ENCODE assay signal across 18 cellular contexts in genomic region chr10:33556103-33556502, GRCh38.
A peak's percentile ranks its signal among the peaks of the same experiment; 100 is the strongest.
DNase-seq lines count a peak whose midpoint lies in the region; ATAC-seq, FAIRE-seq and TF ChIP-seq lines count a peak whose summit lies in the region.
"Had no signal": no experiment of that assay in that cellular context is flagged by ENCODE, and none has a peak within 500 bp of the region (broad histone marks: within the 10 kb centered on the region; RNA-seq: fewer than 3 reads in every experiment).

No MANE protein-coding gene starts in this region.

- H3K4me3 ChIP-seq in heart left ventricle = no peak overlapping the region
- no peak overlapping the region for H3K4me3 ChIP-seq in right atrium auricular region
- H3K4me3 ChIP-seq in H1 (ENCODE audit: extremely low read depth in 1 of 4, insufficient read depth in 2 of 4, low read depth in 3 of 4, low read length in 4 of 4) = no peak overlapping the region
- no peak overlapping the region for H3K4me3 ChIP-seq in neuronal stem cell (ENCODE audit: low read length in 2 of 2)
- H3K4me3 ChIP-seq: GM23338 had no signal

- 0 out of 2 replicates have a peak overlapping the region, but pooled peaks have one; percentile 19 for H2BK5ac ChIP-seq in H1 (ENCODE audit: low read depth, low read length)
- H2BK5ac ChIP-seq in neuronal stem cell (ENCODE audit: low read length) = no peak overlapping the region

- H3K79me1 ChIP-seq in H1 (ENCODE audit: low read depth, low read length) (no peaks in the 10 kb centered on the region), neuronal stem cell (ENCODE audit: low read depth, low read length) (no peaks in the 10 kb centered on the region)

- 84 to 100% (median 93%) methylated on average over 1 of the region's 1 CpG for whole genome bisulfite sequencing in heart left ventricle, 4 donors
- 89% methylated on average over 1 of the region's 1 CpG; no CpG with 5 or more reads in 1 of the 2 experiments for WGBS in H1 (ENCODE audit: extremely low coverage in 1 of 2, insufficient coverage in 1 of 2, insufficient read length in 1 of 2, insufficient replicate concordance in 2 of 2, low coverage in 1 of 2, low lambda C conversion rate in 2 of 2, missing lambda C conversion rate in 1 of 2), 2 experiments
- WGBS in neuronal stem cell (ENCODE audit: extremely low coverage in 2 of 2, insufficient read length in 2 of 2, insufficient replicate concordance in 1 of 2), 2 donors = no CpG with 5 or more reads among the region's 1 CpG

- H4K5ac ChIP-seq in H1 (ENCODE audit: insufficient read length, low read depth, low read length) = no peak overlapping the region

- H3K18ac ChIP-seq in H1 (ENCODE audit: extremely low read depth, low read length) (no peak overlapping the region; the same call in 1 of the 2 replicates), neuronal stem cell (ENCODE audit: low read length) (no peak overlapping the region)

- no peaks in the 10 kb centered on the region for H4K20me1 ChIP-seq in H1 (replicated peaks in 1 of 2; ENCODE audit: control insufficient read depth in 1 of 2, insufficient read depth in 2 of 2, low read length in 2 of 2)

- H3K27me3 ChIP-seq in heart left ventricle (no peaks in the 10 kb centered on the region), right atrium auricular region (no peaks in the 10 kb centered on the region), H1 (replicated peaks in 1 of 4; ENCODE audit: control insufficient read depth in 3 of 4, extremely low read depth in 1 of 4, insufficient read depth in 3 of 4, low read length in 3 of 4) (no peaks in the 10 kb centered on the region), neuronal stem cell (ENCODE audit: control insufficient read depth in 3 of 3, insufficient read depth in 3 of 3, low read depth in 1 of 3, low read length in 3 of 3) (no peaks in the 10 kb centered on the region)

- no peak overlapping the region for H3K56ac ChIP-seq in H1 (replicated peaks; ENCODE audit: insufficient read length, low read depth, low read length)

- no peak for DNase-seq in heart left ventricle
- no peak for DNase-seq in right atrium auricular region (ENCODE audit: low spot score)
- no peak for DNase-seq in H1 (ENCODE audit: low read depth in 1 of 2, low spot score in 2 of 2)
- DNase-seq in myocyte (ENCODE audit: low read depth) = peak; percentile 2
- no peak for DNase-seq in neuronal stem cell (ENCODE audit: low spot score)
- no peak for DNase-seq in urothelium cell line (ENCODE audit: low spot score)
- DNase-seq in NCI-H510A treated with DMSO at 0.1 percent for 48 hours (lab: John Stamatoyannopoulos, UW) = no peak
- DNase-seq: C1 segment of cervical spinal cord; Calu3; CD4-positive, alpha-beta memory T cell; COR-L47; DMS53; GF-D8; HCEC 1CT had no signal

- H4K91ac ChIP-seq in H1 (replicated peaks; ENCODE audit: insufficient read length, low read length) = no peak overlapping the region
- no peak overlapping the region for H4K91ac ChIP-seq in neuronal stem cell (ENCODE audit: low read depth, low read length, poor library complexity)

- TF ChIP-seq CTCF in heart left ventricle (IDR thresholded peaks at IDR 0.05) (no peak), right atrium auricular region (IDR thresholded peaks at IDR 0.05) (no peak), H1 (IDR thresholded peaks at IDR 0.05; ENCODE audit: control extremely low read depth in 1 of 3, insufficient read depth in 1 of 3, low read depth in 1 of 3, low read length in 3 of 3) (no peak)

- H3K9me3 ChIP-seq in heart left ventricle (no peaks in the 10 kb centered on the region), right atrium auricular region (no peaks in the 10 kb centered on the region), H1 (ENCODE audit: insufficient read depth in 2 of 2, low read depth in 1 of 2, low read length in 1 of 2) (no peaks in the 10 kb centered on the region), neuronal stem cell (replicated peaks in 1 of 2; ENCODE audit: control insufficient read depth in 2 of 2, insufficient read depth in 1 of 2, low read depth in 1 of 2, low read length in 2 of 2) (peaks cover 0 to 4% of the 10 kb centered on the region in 2 donors)

- H2AK5ac ChIP-seq in H1 (ENCODE audit: low read depth, low read length) (no peak overlapping the region), neuronal stem cell (ENCODE audit: low read depth, low read length) (no peak overlapping the region)

- H2BK12ac ChIP-seq in H1 (ENCODE audit: low read depth, low read length) = 0 out of 2 replicates have a peak overlapping the region, but pooled peaks have one; percentile 42
- H2BK12ac ChIP-seq in neuronal stem cell (ENCODE audit: low read length) = no peak overlapping the region

- no peaks in the 10 kb centered on the region for H3K23me2 ChIP-seq in H1 (ENCODE audit: low read depth, low read length)

- no peak overlapping the region for H3K27ac ChIP-seq in heart left ventricle
- no peak overlapping the region for H3K27ac ChIP-seq in right atrium auricular region
- H3K27ac ChIP-seq in H1 (ENCODE audit: low read depth, low read length) = no peak overlapping the region
- H3K27ac ChIP-seq in neuronal stem cell (replicated peaks; ENCODE audit: low read length) = no peak overlapping the region

- H3K4me2 ChIP-seq in H1 (ENCODE audit: insufficient read depth in 1 of 2, low read depth in 2 of 2, low read length in 2 of 2) (no peak overlapping the region), neuronal stem cell (ENCODE audit: insufficient read depth, low read length, poor library complexity, severe bottlenecking) (no peak overlapping the region)
- H3K4me2 ChIP-seq: GM23338 had no signal

- H2BK120ac ChIP-seq in H1 (replicated peaks; ENCODE audit: low read depth, low read length) = no peak overlapping the region
- H2BK120ac ChIP-seq in neuronal stem cell (ENCODE audit: low read depth, low read length) = peak overlapping the region; percentile 39

- H3K9ac ChIP-seq in H1 (replicated peaks in 1 of 4; ENCODE audit: extremely low read depth in 1 of 4, low read depth in 3 of 4, low read length in 3 of 4) (no peak overlapping the region), neuronal stem cell (ENCODE audit: low read depth, low read length, poor library complexity) (no peak overlapping the region)

- peak overlapping the region; percentile 82 for H2BK20ac ChIP-seq in H1 (ENCODE audit: low read length)

- H2AFZ ChIP-seq in H1 (ENCODE audit: low read length) (no peak overlapping the region), neuronal stem cell (ENCODE audit: low read length) (peak overlapping the region; percentile 75)

- no peak for TF ChIP-seq RAD21 in H1 (IDR thresholded peaks at IDR 0.05 in 1 of 2, conservative IDR thresholded peaks at IDR 0.05 in 1 of 2; ENCODE audit: low read depth in 2 of 2, low read length in 2 of 2)

- H3K4ac ChIP-seq in H1 (replicated peaks; ENCODE audit: insufficient read length, low read depth, low read length) (no peak overlapping the region), neuronal stem cell (ENCODE audit: low read length) (no peak overlapping the region)

- intact Hi-C loops in heart left ventricle (cut with DNase I) = no loop called here

- peak in 3 of 4 donors; percentile 22 to 61 (median 58) for ATAC-seq in heart left ventricle
- ATAC-seq: GM23338 had no signal

- H3K79me2 ChIP-seq in H1 (ENCODE audit: control insufficient read depth in 1 of 2, insufficient read depth in 2 of 2, low read length in 2 of 2) = no peaks in the 10 kb centered on the region

- no peak overlapping the region for H3K23ac ChIP-seq in H1 (ENCODE audit: insufficient read length)
- H3K23ac ChIP-seq in neuronal stem cell (ENCODE audit: low read depth, low read length, poor library complexity) = no peak overlapping the region

- POLR2A ChIA-PET in H1 (lab: Charles Lee; ENCODE audit: partially characterized antibody) = no interaction called here

- H4K8ac ChIP-seq in H1 (ENCODE audit: extremely low read depth, insufficient read depth, low read length) (no peak overlapping the region), neuronal stem cell (ENCODE audit: low read depth, low read length) (no peak overlapping the region)

- H3K4me1 ChIP-seq in heart left ventricle (peaks cover 0 to 7% (median 2%) of the 10 kb centered on the region in 12 donors), right atrium auricular region (no peaks in the 10 kb centered on the region), H1 (replicated peaks in 1 of 4; ENCODE audit: control insufficient read depth in 3 of 4, insufficient read depth in 4 of 4, low read length in 3 of 4) (peaks cover 6 to 15% (median 10%) of the 10 kb centered on the region in 4 experiments), neuronal stem cell (ENCODE audit: control insufficient read depth in 2 of 2, insufficient read depth in 1 of 2, low read depth in 1 of 2, low read length in 2 of 2) (peaks cover 9 to 10% of the 10 kb centered on the region in 2 donors)

- no peaks in the 10 kb centered on the region for H3K36me3 ChIP-seq in heart left ventricle
- no peaks in the 10 kb centered on the region for H3K36me3 ChIP-seq in right atrium auricular region
- no peaks in the 10 kb centered on the region for H3K36me3 ChIP-seq in H1 (ENCODE audit: control insufficient read depth in 2 of 4, insufficient read depth in 4 of 4, low read length in 3 of 4)
- H3K36me3 ChIP-seq in neuronal stem cell (replicated peaks in 1 of 2; ENCODE audit: control insufficient read depth in 2 of 2, insufficient read depth in 2 of 2, low read length in 2 of 2) = no peaks in the 10 kb centered on the region

- H2BK15ac ChIP-seq in H1 (ENCODE audit: low read length) (no peak overlapping the region), neuronal stem cell (ENCODE audit: low read length) (no peak overlapping the region)

- TF ChIP-seq EP300 in H1 (IDR thresholded peaks at IDR 0.05; ENCODE audit: borderline replicate concordance in 1 of 2, low read depth in 2 of 2, low read length in 2 of 2) = no peak

- CTCF ChIA-PET in H1 (lab: Charles Lee; ENCODE audit: partially characterized antibody) = no interaction called here

- H3K14ac ChIP-seq in H1 (ENCODE audit: insufficient read length) = no peak overlapping the region
- no peak overlapping the region for H3K14ac ChIP-seq in neuronal stem cell (ENCODE audit: low read length)

- FAIRE-seq in H1 (lab: Jason Lieb, UNC) (no peak), urothelium cell line (lab: Jason Lieb, UNC) (no peak)
- FAIRE-seq: GM12891, GM18507, H54 had no signal

- TF ChIP-seq POLR2A in heart left ventricle (IDR thresholded peaks at IDR 0.05) (no peak), H1 (IDR thresholded peaks at IDR 0.05; ENCODE audit: control extremely low read depth in 1 of 2, low read depth in 2 of 2, low read length in 2 of 2) (no peak)

TF ChIP-seq in H1, 55 proteins besides CTCF, POLR2A, EP300 and RAD21 (continues in another document):
- no peak for TF ChIP-seq POU5F1 (IDR thresholded peaks at IDR 0.05; ENCODE audit: low read depth, low read length)
- TF ChIP-seq BACH1 (IDR thresholded peaks at IDR 0.05; ENCODE audit: low read length) = no peak
- TF ChIP-seq SP1 (IDR thresholded peaks at IDR 0.05; ENCODE audit: low read depth, low read length) = no peak
- TF ChIP-seq GTF2F1 (IDR thresholded peaks at IDR 0.05; ENCODE audit: borderline replicate concordance, low read depth, low read length) = no peak
- TF ChIP-seq E2F6 (IDR thresholded peaks at IDR 0.05) = no peak
